In genomic region chr1:2406451-2407041, GRCh38 we compare ENCODE assay signal across 15 cellular contexts. TPM values are rescaled to one million over a fixed set of nuclear protein-coding genes. Genes with fewer than 3 reads are reported as not detected.
DNase-seq lines count a peak whose midpoint lies in the region; ATAC-seq, FAIRE-seq and TF ChIP-seq lines count a peak whose summit lies in the region.
"Had no signal": no experiment of that assay in that cellular context is flagged by ENCODE, and none has a peak within 500 bp of the region (broad histone marks: within the 10 kb centered on the region; RNA-seq: fewer than 3 reads in every experiment).

No MANE protein-coding gene starts in this region.

- H3K4me3 Mint-ChIP-seq in neural crest cell: peak overlapping the region; percentile 79
- no peak overlapping the region for H3K4me3 Mint-ChIP-seq in CD14-positive monocyte
- no peak overlapping the region for H3K4me3 Mint-ChIP-seq in MCF 10A (ENCODE audit: unreplicated experiment)
- H3K4me3 Mint-ChIP-seq: activated naive CD8-positive, alpha-beta T cell treated with anti-CD3 and anti-CD28 coated beads, Interleukin-2, amount 50 U/mL, for 24 hours had no signal

- no peak overlapping the region for H3K27ac ChIP-seq in GM12878 (ENCODE audit: control insufficient read depth, insufficient read depth)
- H3K27ac ChIP-seq: colonic mucosa, SJSA1 had no signal

- in situ Hi-C loops in GM12878 (cut with MboI): no loop called here

- ATAC-seq in GM12878 (no peak), GM18858 (IDR thresholded peaks at IDR 0.05; ENCODE audit: unreplicated experiment) (no peak)
- ATAC-seq: activated naive CD8-positive, alpha-beta T cell treated with anti-CD3 and anti-CD28 coated beads, Interleukin-2, amount 50 U/mL, for 24 hours had no signal

- H3K79me2 ChIP-seq in GM12878 (ENCODE audit: control insufficient read depth, insufficient read depth, low read length): peaks cover 1% of the 10 kb centered on the region; the same call in 1 of the 2 replicates

- H3K27ac Mint-ChIP-seq in neural crest cell (ENCODE audit: unreplicated experiment) (no peak overlapping the region), CD14-positive monocyte (peak overlapping the region in 3 of 7 donors; percentile 22 to 50 (median 46)), MCF 10A (ENCODE audit: low read depth, unreplicated experiment) (no peak overlapping the region)
- H3K27ac Mint-ChIP-seq: activated naive CD8-positive, alpha-beta T cell treated with anti-CD3 and anti-CD28 coated beads, Interleukin-2, amount 50 U/mL, for 24 hours had no signal

- H2AFZ ChIP-seq in GM12878 (ENCODE audit: control insufficient read depth, low read depth, low read length): no peak overlapping the region

- H3K9me3 Mint-ChIP-seq in neural crest cell (no peaks in the 10 kb centered on the region), CD14-positive monocyte (no peaks in the 10 kb centered on the region), MCF 10A (ENCODE audit: unreplicated experiment) (no peaks in the 10 kb centered on the region)
- H3K9me3 Mint-ChIP-seq: activated naive CD8-positive, alpha-beta T cell treated with anti-CD3 and anti-CD28 coated beads, Interleukin-2, amount 50 U/mL, for 24 hours had no signal

- SMC1A ChIA-PET in GM12878 (lab: Charles Lee; ENCODE audit: uncharacterized antibody, unreplicated experiment): no interaction called here

- POLR2A ChIA-PET in GM12878 (lab: Charles Lee): no interaction called here
- POLR2A ChIA-PET in MCF 10A (lab: Yijun Ruan, JAX): interaction anchor here (1.1 to 1.4 kb wide), 2 partner anchors 10 to 12 kb away, joined by 3 to 5 read pairs; no protein-coding TSS in a partner anchor

- no peaks in the 10 kb centered on the region for H3K36me3 Mint-ChIP-seq in neural crest cell (ENCODE audit: low read depth)
- peaks cover 46 to 65% of the 10 kb centered on the region in 2 donors for H3K36me3 Mint-ChIP-seq in CD14-positive monocyte
- H3K36me3 Mint-ChIP-seq in MCF 10A (ENCODE audit: insufficient read depth, unreplicated experiment): peaks cover 44% of the 10 kb centered on the region

- RAD21 ChIA-PET in GM12878 (lab: Charles Lee; ENCODE audit: unreplicated experiment): no interaction called here

- H3K27me3 Mint-ChIP-seq in neural crest cell (ENCODE audit: low read depth) (no peaks in the 10 kb centered on the region), CD14-positive monocyte (ENCODE audit: low read depth in 3 of 3) (peaks cover 0 to 3% (median 2%) of the 10 kb centered on the region in 3 donors), MCF 10A (ENCODE audit: insufficient read depth, unreplicated experiment) (no peaks in the 10 kb centered on the region)
- H3K27me3 Mint-ChIP-seq: activated naive CD8-positive, alpha-beta T cell treated with anti-CD3 and anti-CD28 coated beads, Interleukin-2, amount 50 U/mL, for 24 hours had no signal

- no peaks in the 10 kb centered on the region for H3K27me3 ChIP-seq in GM12878 (replicated peaks in 1 of 2; ENCODE audit: control insufficient read depth in 2 of 2, insufficient read depth in 2 of 2, low read length in 1 of 2)
- H3K27me3 ChIP-seq: colonic mucosa, SJSA1 had no signal

- H3K9me3 ChIP-seq in GM12878 (replicated peaks; ENCODE audit: control insufficient read depth, insufficient read depth, low read length): no peaks in the 10 kb centered on the region
- H3K9me3 ChIP-seq: colonic mucosa, SJSA1 had no signal

- H4K20me1 ChIP-seq in GM12878 (ENCODE audit: control insufficient read depth, insufficient read depth): no peaks in the 10 kb centered on the region

- FAIRE-seq in GM12878 (lab: Jason Lieb, UNC): no peak
- FAIRE-seq: HTR-8/SVneo had no signal

- intact Hi-C loops in GM12878 (cut with micrococcal nuclease; ENCODE audit: unreplicated experiment) (no loop called here), CD14-positive monocyte (cut with micrococcal nuclease) (no loop called here), MCF 10A (cut with micrococcal nuclease) (no loop called here)

- H3K4me1 Mint-ChIP-seq in neural crest cell: no peaks in the 10 kb centered on the region
- H3K4me1 Mint-ChIP-seq in CD14-positive monocyte: peaks cover 2% of the 10 kb centered on the region
- H3K4me1 Mint-ChIP-seq in MCF 10A (ENCODE audit: insufficient read depth, unreplicated experiment): no peaks in the 10 kb centered on the region

- CTCF ChIA-PET in GM12878 (lab: Yijun Ruan, JAX): interaction anchor here (1.5 kb wide), 1 partner anchor 211 kb away, joined by 4 read pairs; the partner anchor contains the start of gene FAAP20
- CTCF ChIA-PET in MCF 10A (lab: Yijun Ruan, JAX): interaction anchor here (0.6 to 0.8 kb wide), 2 partner anchors 211 to 857 kb away, joined by 3 read pairs; no protein-coding TSS in a partner anchor

- TF ChIP-seq CTCF in GM12878 (IDR thresholded peaks at IDR 0.05 in 2 of 3, conservative IDR thresholded peaks at IDR 0.05 in 1 of 3; ENCODE audit: control insufficient read depth in 2 of 3, extremely low read depth in 1 of 3, insufficient read depth in 1 of 3, low read depth in 3 of 3, low read length in 3 of 3) (no peak), neural crest cell (conservative IDR thresholded peaks at IDR 0.05) (no peak), CD14-positive monocyte (IDR thresholded peaks at IDR 0.05) (no peak), MCF 10A (IDR thresholded peaks at IDR 0.05; ENCODE audit: unreplicated experiment) (no peak)

- no peak for TF ChIP-seq RAD21 in GM12878 (IDR thresholded peaks at IDR 0.05; ENCODE audit: insufficient read depth, low read depth, low read length)

- peak; percentile 52; the same call in 1 of the 2 replicates for TF ChIP-seq POLR2A in GM12878 (IDR thresholded peaks at IDR 0.05; ENCODE audit: low read depth, low read length)

- TF ChIP-seq EP300 in GM12878 (IDR thresholded peaks at IDR 0.05; ENCODE audit: borderline replicate concordance in 1 of 2, control insufficient read depth in 1 of 2, low read depth in 2 of 2, low read length in 2 of 2): no peak

- peaks cover 12 to 14% of the 10 kb centered on the region in 2 experiments for H3K36me3 ChIP-seq in GM12878 (ENCODE audit: control insufficient read depth in 2 of 2, insufficient read depth in 2 of 2, low read length in 1 of 2)

- H3K4me3 ChIP-seq in GM12878: no peak overlapping the region
- H3K4me3 ChIP-seq: colonic mucosa, SJSA1 had no signal

- H3K9ac ChIP-seq in GM12878 (ENCODE audit: control insufficient read depth, insufficient read depth, low read length): no peak overlapping the region

- no TSS peak for BruUV-seq in GM12878 (replicated peaks; lab: Mats Ljungman, UMichigan)
- no TSS peak for BruUV-seq in MCF 10A (replicated peaks; lab: Mats Ljungman, UMichigan)

- H3K4me2 ChIP-seq in GM12878 (ENCODE audit: control insufficient read depth, insufficient read depth): no peak overlapping the region

- peaks cover 2% of the 10 kb centered on the region; the same call in 1 of the 2 replicates for H3K4me1 ChIP-seq in GM12878 (ENCODE audit: control insufficient read depth, insufficient read depth, low read length)
- H3K4me1 ChIP-seq: colonic mucosa had no signal

- DNase-seq in NCI-H1417 (lab: John Stamatoyannopoulos, UW) (peak in 2 of 3 experiments; percentile 19 to 63), NCI-H1417 treated with DMSO at 0.1 percent for 48 hours (lab: John Stamatoyannopoulos, UW) (no peak), NCI-H2196 treated with DMSO at 0.1 percent for 48 hours (lab: John Stamatoyannopoulos, UW; ENCODE audit: unreplicated experiment) (peak; percentile 42), GM12878 (ENCODE audit: low read depth, low spot score) (no peak), neural crest cell (ENCODE audit: low read depth, low spot score) (no peak), CD14-positive monocyte (ENCODE audit: low spot score) (no peak), MCF 10A (ENCODE audit: unreplicated experiment) (no peak)
- DNase-seq: activated naive CD8-positive, alpha-beta T cell treated with anti-CD3 and anti-CD28 coated beads, Interleukin-2, amount 50 U/mL, for 24 hours; colonic mucosa; DMS153; NCI-H526; occipital lobe had no signal

- 87% methylated on average over 25 of the region's 26 CpGs for WGBS in GM12878 (ENCODE audit: insufficient coverage, insufficient replicate concordance, low lambda C conversion rate, missing lambda C conversion rate)

RNA-seq across cellular contexts. Expression of gene PEX10, which starts 5.8 kb away (rescaled TPM):
- 11.8 and 15.1 TPM in 2 replicates for total RNA-seq in GM12878 (2013; cell fraction: nucleolus; rRNA removed)
- total RNA-seq in GM12878 (2014; rRNA removed): 23.7 and 24.9 TPM in 2 replicates
- 7.4 TPM in 2 replicates for total RNA-seq in GM12878 (2014; rRNA removed; fragmentation: Illumina TruSeq; extraction: Trizol)
- total RNA-seq in GM12878 (2021): 16.4 and 16.8 TPM in 2 replicates
- 4.1 TPM for polyA plus RNA-seq in GM12878 (2011; ENCODE audit: low read depth)
- 4.3 and 6.1 TPM in 2 replicates for polyA plus RNA-seq in GM12878 (2011; rRNA removed)
- polyA plus RNA-seq in GM12878 (2011; cell fraction: cytosol; rRNA removed): 8.3 and 11.2 TPM in 2 replicates
- polyA plus RNA-seq in GM12878 (2011; cell fraction: nucleus; rRNA removed): 21.3 and 22.1 TPM in 2 replicates
- 10.0 and 13.2 TPM in 2 replicates for polyA plus RNA-seq in GM12878 (2012)
- polyA plus RNA-seq in GM12878 (2014; fragmentation: Illumina TruSeq; extraction: Trizol): 3.8 and 5.6 TPM in 2 replicates
- polyA plus RNA-seq in GM12878 (2014; fragmentation: Nextera tagmentation; extraction: Ambion mirVana): under 1 TPM in 1 of 2 experiments, not detected in 1; 0.24 TPM
- 19.4 and 20.8 TPM in 2 replicates for polyA plus RNA-seq in GM12878 (2014; rRNA removed)
- polyA plus RNA-seq in GM12878 (2016; fragmentation: Nextera tagmentation; extraction: Ambion mirVana): 10 to 100 TPM; 18.9 to 19.7 TPM
- 3.0 and 5.2 TPM in 2 replicates for polyA minus RNA-seq in GM12878 (2011; rRNA and poly(A)+ RNA removed)
- 2.9 and 3.4 TPM in 2 replicates for polyA minus RNA-seq in GM12878 (2011; cell fraction: cytosol; rRNA and poly(A)+ RNA removed)
- polyA minus RNA-seq in GM12878 (2011; cell fraction: nucleus; rRNA and poly(A)+ RNA removed): 3.9 and 5.9 TPM in 2 replicates
- total RNA-seq in neural crest cell: 31.2 and 31.9 TPM in 2 replicates
- 10 to 100 TPM in 1 of 2 donors, 1 to 10 TPM in 1; 8.2 to 10.5 TPM for polyA plus RNA-seq in CD14-positive monocyte
- 31.3 and 36.1 TPM in 2 replicates for total RNA-seq in MCF 10A (2022)

RNA-seq across cellular contexts. Expression of gene RER1, which starts 14.9 kb away (rescaled TPM):
- 63.7 and 66.3 TPM in 2 replicates for total RNA-seq in GM12878 (2013; cell fraction: nucleolus; rRNA removed)
- 82.1 and 105 TPM in 2 replicates for total RNA-seq in GM12878 (2014; rRNA removed)
- total RNA-seq in GM12878 (2014; rRNA removed; fragmentation: Illumina TruSeq; extraction: Trizol): 80.8 and 84.8 TPM in 2 replicates
- 145 and 149 TPM in 2 replicates for total RNA-seq in GM12878 (2021)
- polyA plus RNA-seq in GM12878 (2011; ENCODE audit: low read depth): 26.0 TPM
- polyA plus RNA-seq in GM12878 (2011; rRNA removed): 194 and 216 TPM in 2 replicates
- polyA plus RNA-seq in GM12878 (2011; cell fraction: cytosol; rRNA removed): 152 and 242 TPM in 2 replicates
- 185 and 207 TPM in 2 replicates for polyA plus RNA-seq in GM12878 (2011; cell fraction: nucleus; rRNA removed)
- 81.4 and 94.1 TPM in 2 replicates for polyA plus RNA-seq in GM12878 (2012)
- polyA plus RNA-seq in GM12878 (2014; fragmentation: Illumina TruSeq; extraction: Trizol): 172 and 189 TPM in 2 replicates
- polyA plus RNA-seq in GM12878 (2014; fragmentation: Nextera tagmentation; extraction: Ambion mirVana): 10 to 100 TPM; 29.2 to 48.5 TPM
- polyA plus RNA-seq in GM12878 (2014; rRNA removed): 105 and 124 TPM in 2 replicates
- 100 to 1,000 TPM; 268 to 274 TPM for polyA plus RNA-seq in GM12878 (2016; fragmentation: Nextera tagmentation; extraction: Ambion mirVana)
- polyA minus RNA-seq in GM12878 (2011; rRNA and poly(A)+ RNA removed): 151 and 226 TPM in 2 replicates
- 29.3 and 33.4 TPM in 2 replicates for polyA minus RNA-seq in GM12878 (2011; cell fraction: cytosol; rRNA and poly(A)+ RNA removed)
- 18.0 and 21.5 TPM in 2 replicates for polyA minus RNA-seq in GM12878 (2011; cell fraction: nucleus; rRNA and poly(A)+ RNA removed)
- total RNA-seq in neural crest cell: 108 and 111 TPM in 2 replicates
- polyA plus RNA-seq in CD14-positive monocyte: 100 to 1,000 TPM; 193 to 235 TPM
- 172 and 224 TPM in 2 replicates for total RNA-seq in MCF 10A (2022)

RNA-seq across cellular contexts. Expression of gene MORN1, which starts 15.2 kb away (rescaled TPM):
- total RNA-seq in GM12878 (2013; cell fraction: nucleolus; rRNA removed): 60.7 and 66.2 TPM in 2 replicates
- total RNA-seq in GM12878 (2014; rRNA removed): 7.9 and 8.7 TPM in 2 replicates
- total RNA-seq in GM12878 (2014; rRNA removed; fragmentation: Illumina TruSeq; extraction: Trizol): 4.4 and 5.2 TPM in 2 replicates
- total RNA-seq in GM12878 (2021): 5.8 and 7.4 TPM in 2 replicates
- polyA plus RNA-seq in GM12878 (2011; ENCODE audit: low read depth): 2.5 TPM
- 2.3 and 3.5 TPM in 2 replicates for polyA plus RNA-seq in GM12878 (2011; rRNA removed)
- 3.2 and 3.6 TPM in 2 replicates for polyA plus RNA-seq in GM12878 (2011; cell fraction: cytosol; rRNA removed)
- polyA plus RNA-seq in GM12878 (2011; cell fraction: nucleus; rRNA removed): 8.8 and 10.2 TPM in 2 replicates
- polyA plus RNA-seq in GM12878 (2012): 4.5 and 5.2 TPM in 2 replicates
- 1.7 and 2.0 TPM in 2 replicates for polyA plus RNA-seq in GM12878 (2014; fragmentation: Illumina TruSeq; extraction: Trizol)
- 1 to 10 TPM in 1 of 2 experiments, under 1 TPM in 1; 0.76 to 1.8 TPM for polyA plus RNA-seq in GM12878 (2014; fragmentation: Nextera tagmentation; extraction: Ambion mirVana)
- polyA plus RNA-seq in GM12878 (2014; rRNA removed): 6.8 and 7.7 TPM in 2 replicates
- polyA plus RNA-seq in GM12878 (2016; fragmentation: Nextera tagmentation; extraction: Ambion mirVana): 1 to 10 TPM; 5.7 to 7.3 TPM
- polyA minus RNA-seq in GM12878 (2011; rRNA and poly(A)+ RNA removed): 5.5 and 7.8 TPM in 2 replicates
- polyA minus RNA-seq in GM12878 (2011; cell fraction: cytosol; rRNA and poly(A)+ RNA removed): 1.9 and 2.1 TPM in 2 replicates
- polyA minus RNA-seq in GM12878 (2011; cell fraction: nucleus; rRNA and poly(A)+ RNA removed): 6.2 and 9.4 TPM in 2 replicates
- 23.7 and 24.4 TPM in 2 replicates for total RNA-seq in neural crest cell
- polyA plus RNA-seq in CD14-positive monocyte: 1 to 10 TPM; 1.5 to 1.7 TPM
- 19.4 and 28.0 TPM in 2 replicates for total RNA-seq in MCF 10A (2022)

Comparison
In these comparisons a context has a peak if more than half of its experiments do, and no peak if none do; other contexts are left out.
1. DNase-seq: peak in NCI-H1417 (2 of 3) and NCI-H2196 treated with DMSO at 0.1 percent for 48 hours (single experiment); none in NCI-H1417 treated with DMSO at 0.1 percent for 48 hours (single experiment), GM12878 (single experiment), neural crest cell (single experiment), CD14-positive monocyte (single experiment) and MCF 10A (single experiment).